ENCODE assay signal across 1 cellular context in genomic region chr19:17077447-17078028, GRCh38.
TF ChIP-seq lines count a peak whose summit lies in the region.

No MANE protein-coding gene starts in this region.

TF ChIP-seq in SK-N-SH, 30 proteins besides CTCF, POLR2A, EP300 and RAD21 (continued from another document):
- TF ChIP-seq REST (IDR thresholded peaks at IDR 0.05; ENCODE audit: low read depth, low read length) (no peak), SMC3 (IDR thresholded peaks at IDR 0.05; ENCODE audit: low read depth, low read length) (no peak), PBX3 (IDR thresholded peaks at IDR 0.05) (no peak), NRF1 (IDR thresholded peaks at IDR 0.05; ENCODE audit: low read depth, low read length) (no peak), FOSL2 (IDR thresholded peaks at IDR 0.05; ENCODE audit: borderline replicate concordance, low read depth) (no peak), RXRA (IDR thresholded peaks at IDR 0.05; ENCODE audit: borderline replicate concordance, low read depth) (no peak), SIN3A (IDR thresholded peaks at IDR 0.05; ENCODE audit: borderline replicate concordance, low read depth, low read length) (no peak), GATA2 (CRISPR knock-in tag; IDR thresholded peaks at IDR 0.05) (no peak), MXI1 (IDR thresholded peaks at IDR 0.05; ENCODE audit: low read depth, low read length) (no peak), USF1 (IDR thresholded peaks at IDR 0.05; ENCODE audit: borderline replicate concordance, low read depth) (no peak), MEF2A (IDR thresholded peaks at IDR 0.05; ENCODE audit: borderline replicate concordance, low read depth) (no peak), USF2 (IDR thresholded peaks at IDR 0.05; ENCODE audit: borderline replicate concordance, low read depth, low read length) (no peak), EZH2phosphoT487 (IDR thresholded peaks at IDR 0.05; ENCODE audit: borderline replicate concordance, low read depth) (no peak), TEAD4 (IDR thresholded peaks at IDR 0.05; ENCODE audit: borderline replicate concordance, insufficient read depth) (no peak), JUND (IDR thresholded peaks at IDR 0.05) (no peak), ELF1 (IDR thresholded peaks at IDR 0.05) (no peak), RFX5 (IDR thresholded peaks at IDR 0.05; ENCODE audit: low read length) (no peak), YY1 (IDR thresholded peaks at IDR 0.05; ENCODE audit: low read depth) (no peak)
